ENCODE assay signal across 10 cellular contexts in genomic region chr22:28907311-28908008, GRCh38. TPM values are rescaled to one million over a fixed set of nuclear protein-coding genes. Genes with fewer than 3 reads are reported as not detected.
DNase-seq lines count a peak whose midpoint lies in the region; ATAC-seq and TF ChIP-seq lines count a peak whose summit lies in the region.
"Had no signal": no experiment of that assay in that cellular context is flagged by ENCODE, and none has a peak within 500 bp of the region (broad histone marks: within the 10 kb centered on the region; RNA-seq: fewer than 3 reads in every experiment).

No MANE protein-coding gene starts in this region.

- peak in 2 of 3 experiments; percentile 37 to 51 for DNase-seq in activated CD8-positive, alpha-beta memory T cell treated with anti-CD3 and anti-CD28 coated beads for 48 hours (ENCODE audit: low read depth in 2 of 3, low spot score in 2 of 3)
- DNase-seq in stimulated activated CD4-positive, alpha-beta T cell treated with anti-CD3 and anti-CD28 coated beads, Interleukin-15, amount 100 ng/mL, for 24 hours: peak; percentile 83
- DNase-seq in NCI-H1048 (lab: John Stamatoyannopoulos, UW) (no peak), Right ventricle myocardium inferior (ENCODE audit: missing footprints) (no peak), retina (no peak), NCI-H526 (lab: John Stamatoyannopoulos, UW) (no peak)
- DNase-seq: colonic mucosa, kidney had no signal

- H3K4me1 ChIP-seq in HEK293 (ENCODE audit: control insufficient read depth, insufficient read depth, low read length): peaks cover 28% of the 10 kb centered on the region
- H3K4me1 ChIP-seq: colonic mucosa had no signal

- H3K36me3 ChIP-seq in HEK293 (ENCODE audit: control insufficient read depth in 2 of 2, insufficient read depth in 1 of 2, low read length in 2 of 2): no peaks in the 10 kb centered on the region
- H3K36me3 ChIP-seq: colonic mucosa had no signal

- intact Hi-C loops in Right ventricle myocardium inferior (cut with DNase I): no loop called here

- TF ChIP-seq CTCF in HEK293 (tag by site-specific recombination; IDR thresholded peaks at IDR 0.05): no peak

- H3K9me3 ChIP-seq in HEK293 (ENCODE audit: control insufficient read depth, insufficient read depth, low read depth, low read length): no peaks in the 10 kb centered on the region
- H3K9me3 ChIP-seq: colonic mucosa had no signal

- ATAC-seq in GM18858 (IDR thresholded peaks at IDR 0.05; ENCODE audit: unreplicated experiment) (peak; percentile 62), Right ventricle myocardium inferior (no peak)

- POLR2A ChIA-PET in HEK293 (lab: Yijun Ruan, JAX): no interaction called here

- H3K4me3 ChIP-seq in HEK293 (ENCODE audit: low read depth, low read length): no peak overlapping the region
- H3K4me3 ChIP-seq: colonic mucosa had no signal

- H3K27ac ChIP-seq in HEK293 (ENCODE audit: extremely low read depth, low read depth, low read length): no peak overlapping the region
- H3K27ac ChIP-seq: colonic mucosa had no signal

- CTCF ChIA-PET in HEK293 (lab: Yijun Ruan, JAX): interaction anchor here (0.6 kb wide), 3 partner anchors 26 to 84 kb away, joined by 3 to 4 read pairs (median 4); no protein-coding TSS in a partner anchor

TF ChIP-seq in HEK293, 187 proteins besides CTCF, POLR2A, EP300 and RAD21:
- TF ChIP-seq ZNF114 (tag by site-specific recombination; IDR thresholded peaks at IDR 0.05): no peak
- TF ChIP-seq ZIC2 (tag by site-specific recombination; IDR thresholded peaks at IDR 0.05): peak; percentile 96

RNA-seq across cellular contexts. Expression of gene ZNRF3, which starts 24.1 kb away (rescaled TPM):
- 5.4 TPM for total RNA-seq in Right ventricle myocardium inferior

Comparison
In these comparisons a context has a peak if more than half of its experiments do, and no peak if none do; other contexts are left out.
1. DNase-seq: peak in activated CD8-positive, alpha-beta memory T cell treated with anti-CD3 and anti-CD28 coated beads for 48 hours (2 of 3) and stimulated activated CD4-positive, alpha-beta T cell treated with anti-CD3 and anti-CD28 coated beads, Interleukin-15, amount 100 ng/mL, for 24 hours (single experiment); none in NCI-H1048 (single experiment), Right ventricle myocardium inferior (single experiment), retina (single experiment) and NCI-H526 (0 of 2).